9 cellular contexts compared by ENCODE assay signal in the genomic region with DNA sequence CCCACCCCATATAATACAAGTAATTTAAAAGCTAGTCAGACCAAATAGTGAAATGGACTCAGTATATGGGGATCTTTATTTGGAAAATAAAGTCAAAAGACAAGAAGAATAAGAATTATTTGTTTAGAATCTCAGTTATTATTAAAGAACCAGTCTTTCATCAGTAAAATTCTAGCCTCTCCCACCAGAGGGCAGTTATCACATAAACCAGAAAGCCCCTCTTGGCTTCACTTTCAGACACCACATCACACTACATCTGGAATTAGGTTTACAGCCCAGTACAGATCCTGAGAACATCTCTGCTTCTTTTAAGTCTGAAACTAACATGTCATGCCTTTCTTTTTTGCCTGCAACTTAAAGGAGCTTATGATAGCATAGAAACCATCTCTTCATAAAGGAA. TPM values are rescaled to one million over a fixed set of nuclear protein-coding genes. Genes with fewer than 3 reads are reported as not detected.
DNase-seq lines count a peak whose midpoint lies in the region; ATAC-seq, FAIRE-seq and TF ChIP-seq lines count a peak whose summit lies in the region.
"Had no signal": no experiment of that assay in that cellular context is flagged by ENCODE, and none has a peak within 500 bp of the region (broad histone marks: within the 10 kb centered on the region; RNA-seq: fewer than 3 reads in every experiment).

No MANE protein-coding gene starts in this region.

- H3K4me3 ChIP-seq in AG04450 (ENCODE audit: low read depth, low read length) (no peak overlapping the region), OCI-LY3 (ENCODE audit: low read length) (no peak overlapping the region), fibroblast of pulmonary artery (replicated peaks; ENCODE audit: low read depth, low read length) (no peak overlapping the region)

- H3K27me3 ChIP-seq in AG04450 (ENCODE audit: control insufficient read depth, insufficient read depth, low read length) = peaks cover 23% of the 10 kb centered on the region
- H3K27me3 ChIP-seq in OCI-LY3 (ENCODE audit: low read depth, low read length) = peaks cover 16% of the 10 kb centered on the region

- no peaks in the 10 kb centered on the region for H3K36me3 ChIP-seq in OCI-LY3 (replicated peaks; ENCODE audit: low read depth, low read length)

- no peaks in the 10 kb centered on the region for H4K20me1 ChIP-seq in OCI-LY3 (ENCODE audit: insufficient read depth, low read length)

- POLR2A ChIA-PET in AG04450 (lab: Yijun Ruan, JAX) = no interaction called here

- H3K79me2 ChIP-seq in OCI-LY3 (ENCODE audit: low read length) = no peaks in the 10 kb centered on the region

- no peak for ATAC-seq in GM21717 (IDR thresholded peaks at IDR 0.05; ENCODE audit: unreplicated experiment)

- H2AFZ ChIP-seq in OCI-LY3 (ENCODE audit: low read depth, low read length) = no peak overlapping the region

- peaks cover 41% of the 10 kb centered on the region for H3K4me1 ChIP-seq in OCI-LY3 (ENCODE audit: low read length)

- FAIRE-seq in GM18507 (lab: Jason Lieb, UNC) (no peak), urothelium cell line (lab: Jason Lieb, UNC) (no peak)
- FAIRE-seq: colon had no signal

- CTCF ChIA-PET in AG04450 (lab: Charles Lee) = interaction anchor here (0.6 to 7.8 kb wide), 31 partner anchors 10 to 594 kb away, joined by 3 to 182 read pairs (median 4); a partner anchor contains a TSS

- H3K9me3 ChIP-seq in AG04450 (ENCODE audit: control insufficient read depth, insufficient read depth, low read length) (no peaks in the 10 kb centered on the region), OCI-LY3 (ENCODE audit: insufficient read depth, low read length) (no peaks in the 10 kb centered on the region)

- H3K9ac ChIP-seq in OCI-LY3 (ENCODE audit: low read length) = no peak overlapping the region

- TF ChIP-seq CTCF in AG04450 (IDR thresholded peaks at IDR 0.05; ENCODE audit: low read depth, low read length) (peak; percentile 70), OCI-LY3 (IDR thresholded peaks at IDR 0.05; ENCODE audit: low read depth, low read length) (peak; percentile 54), fibroblast of pulmonary artery (IDR thresholded peaks at IDR 0.05; ENCODE audit: low read length, missing control alignments) (peak; percentile 64)

- DNase-seq in AG04450 (ENCODE audit: low read depth, low spot score) (peak; percentile 24), GM18507 (ENCODE audit: extremely low spot score, insufficient read length, low read depth) (peak; percentile 7), fibroblast of pulmonary artery (ENCODE audit: low read depth) (peak; percentile 66), urothelium cell line (ENCODE audit: low spot score) (peak; percentile 47), NCI-H1930 (lab: John Stamatoyannopoulos, UW) (no peak), middle frontal gyrus (ENCODE audit: extremely low spot score, low spot score) (no peak)

- H3K27ac ChIP-seq in AG04450 (ENCODE audit: low read depth, low read length) = no peak overlapping the region
- no peak overlapping the region for H3K27ac ChIP-seq in OCI-LY3 (ENCODE audit: low read length)

- no peak overlapping the region for H3K4me2 ChIP-seq in OCI-LY3 (ENCODE audit: low read length)

RNA-seq across cellular contexts. Expression of a gene that starts 12.2 kb away (rescaled TPM):
- 0.62 and 0.67 TPM in 2 replicates for polyA plus RNA-seq in AG04450 (2011; rRNA removed)
- 0.32 TPM in 1 of 2 replicates, not detected in the other for polyA minus RNA-seq in AG04450 (2011; rRNA and poly(A)+ RNA removed)

Comparison
In these comparisons a context has a peak if more than half of its experiments do, and no peak if none do; other contexts are left out.
1. DNase-seq: peak in AG04450 (single experiment), GM18507 (single experiment), fibroblast of pulmonary artery (single experiment) and urothelium cell line (single experiment); none in NCI-H1930 (0 of 2) and middle frontal gyrus (single experiment).
2. Peak in every context shown above with its lines, with median percentiles within 50 percentile points of each other: CTCF ChIP-seq.